ENCODE assay signal across 29 cellular contexts in the genomic region with DNA sequence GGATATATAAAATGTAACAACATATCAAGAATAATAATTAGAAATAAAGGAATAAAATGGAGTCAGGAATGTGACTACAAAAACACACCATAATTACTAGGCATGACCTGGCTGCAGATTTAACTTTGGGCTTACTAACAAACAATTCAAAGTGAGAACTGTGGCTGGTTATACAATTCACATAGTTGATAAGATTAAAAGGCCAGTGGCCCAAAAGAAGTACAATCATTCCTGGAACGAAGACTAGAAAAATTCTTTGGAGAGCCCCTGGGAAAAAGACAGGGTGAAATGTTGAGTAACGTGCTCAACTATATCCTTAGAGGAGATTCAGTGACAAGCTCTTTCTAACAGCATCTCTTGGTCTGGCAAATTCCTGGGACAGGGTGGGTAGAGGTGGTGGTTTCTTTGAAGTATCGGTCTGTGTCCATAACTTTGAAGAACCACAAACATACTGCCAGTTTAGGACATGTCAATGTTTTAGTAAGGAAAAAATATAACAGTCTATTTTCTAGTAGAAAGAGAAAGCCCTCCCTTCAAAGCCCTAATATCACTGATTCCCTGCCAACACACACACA.
DNase-seq lines count a peak whose midpoint lies in the region; ATAC-seq and TF ChIP-seq lines count a peak whose summit lies in the region.
"Had no signal": no experiment of that assay in that cellular context is flagged by ENCODE, and none has a peak within 500 bp of the region (broad histone marks: within the 10 kb centered on the region; RNA-seq: fewer than 3 reads in every experiment).

No MANE protein-coding gene starts in this region.

- no peak overlapping the region for H3K4me3 ChIP-seq in hepatocyte
- no peak overlapping the region for H3K4me3 ChIP-seq in subcutaneous abdominal adipose tissue (ENCODE audit: low read depth in 1 of 5, low read length in 5 of 5)
- no peak overlapping the region for H3K4me3 ChIP-seq in left lung
- H3K4me3 ChIP-seq: colonic mucosa, esophagus muscularis mucosa, K562, MG63, testis had no signal

- TF ChIP-seq CTCF in hepatocyte (IDR thresholded peaks at IDR 0.05; ENCODE audit: poor library complexity) = no peak
- no peak for TF ChIP-seq CTCF in left lung (IDR thresholded peaks at IDR 0.05)
- no peak for TF ChIP-seq CTCF in GM20000 (IDR thresholded peaks at IDR 0.05; ENCODE audit: extremely low read depth, missing control alignments)

- H2AFZ ChIP-seq in hepatocyte = no peak overlapping the region

- no peaks in the 10 kb centered on the region for H4K20me1 ChIP-seq in hepatocyte (ENCODE audit: insufficient read depth, poor library complexity, severe bottlenecking)

- H3K27me3 ChIP-seq in hepatocyte (no peaks in the 10 kb centered on the region), subcutaneous abdominal adipose tissue (ENCODE audit: control insufficient read depth in 5 of 5, insufficient read depth in 4 of 5, low read length in 5 of 5) (no peaks in the 10 kb centered on the region), left lung (no peaks in the 10 kb centered on the region)
- H3K27me3 ChIP-seq: brain microvascular endothelial cell, colonic mucosa, esophagus muscularis mucosa, MG63, testis had no signal

- H3K9me2 ChIP-seq in hepatocyte (replicated peaks; ENCODE audit: insufficient read depth) = no peaks in the 10 kb centered on the region

- WGBS in hepatocyte (ENCODE audit: low lambda C conversion rate, missing lambda C conversion rate) = 46% methylated on average over 3 of the region's 3 CpGs

- H3K79me2 ChIP-seq in hepatocyte = no peaks in the 10 kb centered on the region

- H3K4me2 ChIP-seq in hepatocyte = no peak overlapping the region

- H3K36me3 ChIP-seq in hepatocyte (replicated peaks; ENCODE audit: insufficient read depth, low read depth) (no peaks in the 10 kb centered on the region), subcutaneous abdominal adipose tissue (ENCODE audit: control insufficient read depth in 5 of 5, insufficient read depth in 5 of 5, low read length in 5 of 5) (no peaks in the 10 kb centered on the region), left lung (no peaks in the 10 kb centered on the region)
- H3K36me3 ChIP-seq: brain microvascular endothelial cell, colonic mucosa, esophagus muscularis mucosa, MG63 had no signal

- H3K27ac ChIP-seq in hepatocyte = peak overlapping the region; percentile 25
- peak overlapping the region; percentile 38 for H3K27ac ChIP-seq in subcutaneous abdominal adipose tissue (ENCODE audit: low read depth, low read length)
- H3K27ac ChIP-seq in left lung = no peak overlapping the region
- H3K27ac ChIP-seq: brain microvascular endothelial cell, colonic mucosa had no signal

- H3K9me3 ChIP-seq in hepatocyte (ENCODE audit: low read depth) (no peaks in the 10 kb centered on the region), subcutaneous abdominal adipose tissue (ENCODE audit: control insufficient read depth in 5 of 5, low read length in 5 of 5) (no peaks in the 10 kb centered on the region), left lung (no peaks in the 10 kb centered on the region)
- H3K9me3 ChIP-seq: colonic mucosa, esophagus muscularis mucosa, testis had no signal

- ATAC-seq in Right ventricle myocardium superior (ENCODE audit: poor library complexity) (peak; percentile 42), left cardiac atrium (no peak), left lung (no peak), GM21515 (IDR thresholded peaks at IDR 0.05; ENCODE audit: unreplicated experiment) (no peak)
- ATAC-seq: activated T-helper 17 cell treated with anti-CD3 and anti-CD28 coated beads, Interleukin-2, amount 50 U/mL, for 72 hours; effector memory CD8-positive, alpha-beta T cell; K562; stimulated activated naive B cell treated with anti-CD40 and anti-IgM and Interleukin-4, amounts not matched to agents 10 μg/mL and 1 μg/mL and 100 μg/mL, for 72 hours had no signal

- intact Hi-C loops in Right ventricle myocardium superior (cut with DNase I) (no loop called here), left cardiac atrium (cut with DNase I) (no loop called here), left lung (cut with DNase I) (no loop called here)

- H3K4me1 ChIP-seq in hepatocyte (ENCODE audit: insufficient read depth) = peaks cover 14% of the 10 kb centered on the region
- H3K4me1 ChIP-seq in subcutaneous abdominal adipose tissue (ENCODE audit: control insufficient read depth in 5 of 5, insufficient read depth in 5 of 5, low read length in 5 of 5) = peaks cover 0 to 30% (median 25%) of the 10 kb centered on the region in 5 donors
- H3K4me1 ChIP-seq in left lung = peaks cover 0 to 18% of the 10 kb centered on the region in 2 donors
- H3K4me1 ChIP-seq: colonic mucosa had no signal

- DNase-seq in Right ventricle myocardium superior (no peak), left cardiac atrium (no peak), SW480 (ENCODE audit: low spot score) (peak; percentile 84), hepatocyte (ENCODE audit: low spot score) (no peak), left lung (no peak), GM20000 (ENCODE audit: low spot score) (no peak)
- DNase-seq: ACHN; activated B cell treated with CpG ODN at 0.5 μM for 24 hours; activated CD4-positive, alpha-beta T cell treated with anti-CD3 and anti-CD28 coated beads, Interleukin-2, amount 50 U/mL, for 48 hours; activated CD8-positive, alpha-beta memory T cell treated with anti-CD3 and anti-CD28 coated beads, Interleukin-2, amount 50 U/mL, for 4 hours; brain microvascular endothelial cell; colonic mucosa; effector memory CD8-positive, alpha-beta T cell; kidney; mammary epithelial cell; MG63; NCI-H2081; NCI-H82; nucleus accumbens; stimulated activated CD4-positive, alpha-beta T cell treated with anti-CD3 and anti-CD28 coated beads, Interleukin-12 subunit alpha, Interleukin-12 subunit beta, amount 100 ng/mL, for 4 hours; stimulated activated CD4-positive, alpha-beta T cell treated with anti-CD3 and anti-CD28 coated beads, Interleukin-4, amount 100 ng/mL, for 24 hours; stimulated activated naive B cell treated with anti-CD40 and anti-IgM and Interleukin-4, amounts not matched to agents 10 μg/mL and 1 μg/mL and 100 μg/mL, for 72 hours; T-helper 9 cell; testis had no signal

- no peak overlapping the region for H3K9ac ChIP-seq in subcutaneous abdominal adipose tissue (ENCODE audit: low read length in 5 of 5)

Comparison
In these comparisons a context has a peak if more than half of its experiments do, and no peak if none do; other contexts are left out.
1. H3K27ac ChIP-seq: peak in hepatocyte (single experiment) and subcutaneous abdominal adipose tissue (single experiment); none in left lung (0 of 2).